In the genomic region with DNA sequence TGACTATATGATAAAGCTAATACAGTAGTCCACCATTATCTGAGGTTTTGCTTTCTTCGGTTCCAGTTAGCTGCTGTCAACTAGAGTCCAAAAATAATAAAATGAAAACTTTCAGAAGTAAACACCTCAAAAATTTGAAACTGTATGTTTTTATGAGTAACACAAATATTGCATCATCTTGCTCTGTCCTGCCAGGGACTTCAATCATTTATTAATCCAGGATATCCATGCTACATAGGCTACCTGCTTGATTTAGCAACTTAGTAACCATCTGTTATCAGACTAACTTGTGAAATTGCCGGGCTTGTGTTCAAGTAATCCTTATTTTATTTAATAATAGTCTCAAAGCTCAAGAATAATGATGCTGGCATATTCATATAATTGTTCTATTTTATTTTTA, we compare ENCODE assay signal across 25 cellular contexts.
"Had no signal": no experiment of that assay in that cellular context is flagged by ENCODE, and none has a peak within 500 bp of the region (broad histone marks: within the 10 kb centered on the region; RNA-seq: fewer than 3 reads in every experiment).

No MANE protein-coding gene starts in this region.

- ATAC-seq: activated CD4-positive, CD25-positive, alpha-beta regulatory T cell treated with anti-CD3 and anti-CD28 coated beads, Interleukin-2, amount 50 U/mL, for 24 hours; effector memory CD8-positive, alpha-beta T cell; esophagus mucosa; heart right ventricle; left ventricle myocardium superior; stimulated activated effector memory CD8-positive, alpha-beta T cell treated with anti-CD3 and anti-CD28 coated beads, Interleukin-12 subunit alpha, Interleukin-12 subunit beta, amount 100 ng/mL, for 72 hours; upper lobe of right lung had no signal

- H3K4me1 Mint-ChIP-seq: activated naive CD8-positive, alpha-beta T cell treated with anti-CD3 and anti-CD28 coated beads for 36 hours; stimulated activated effector memory CD8-positive, alpha-beta T cell treated with anti-CD3 and anti-CD28 coated beads, Interleukin-12 subunit alpha, Interleukin-12 subunit beta, amount 100 ng/mL, for 72 hours had no signal

- H3K4me1 ChIP-seq: heart right ventricle, sigmoid colon, suprapubic skin, tibial artery, upper lobe of right lung had no signal

- H3K9me3 ChIP-seq: heart right ventricle, sigmoid colon, suprapubic skin, tibial artery, upper lobe of right lung had no signal

- H3K4me3 ChIP-seq: heart right ventricle, sigmoid colon, suprapubic skin, tibial artery, upper lobe of right lung had no signal

- H3K36me3 Mint-ChIP-seq: activated naive CD8-positive, alpha-beta T cell treated with anti-CD3 and anti-CD28 coated beads for 36 hours; stimulated activated effector memory CD8-positive, alpha-beta T cell treated with anti-CD3 and anti-CD28 coated beads, Interleukin-12 subunit alpha, Interleukin-12 subunit beta, amount 100 ng/mL, for 72 hours had no signal

- FAIRE-seq: astrocyte, small intestine had no signal

- H3K27me3 ChIP-seq: brain microvascular endothelial cell, heart right ventricle, sigmoid colon, suprapubic skin, tibial artery, upper lobe of right lung had no signal

- H3K27me3 Mint-ChIP-seq: activated naive CD8-positive, alpha-beta T cell treated with anti-CD3 and anti-CD28 coated beads for 36 hours; effector memory CD8-positive, alpha-beta T cell had no signal

- DNase-seq: activated CD4-positive, alpha-beta T cell treated with anti-CD3 and anti-CD28 coated beads for 48 hours; activated CD4-positive, alpha-beta T cell treated with anti-CD3 and anti-CD28 coated beads, Interleukin-2, amount 50 U/mL, for 48 hours; activated CD8-positive, alpha-beta memory T cell treated with anti-CD3 and anti-CD28 coated beads for 24 hours; activated effector memory CD4-positive, alpha-beta T cell treated with anti-CD3 and anti-CD28 coated beads, Interleukin-2, amount 50 U/mL, for 16 hours; activated naive CD4-positive, alpha-beta T cell treated with anti-CD3 and anti-CD28 coated beads for 36 hours; activated naive CD8-positive, alpha-beta T cell treated with anti-CD3 and anti-CD28 coated beads for 36 hours; amniotic stem cell; brain microvascular endothelial cell; cortex of kidney; effector memory CD8-positive, alpha-beta T cell; foreskin fibroblast; heart right ventricle; left ventricle myocardium superior; sigmoid colon; small intestine; stimulated activated CD4-positive, alpha-beta T cell treated with anti-CD3 and anti-CD28 coated beads, Interleukin-4, amount 100 ng/mL, for 24 hours; tibial artery; upper lobe of right lung; WERI-Rb-1 had no signal

- H3K36me3 ChIP-seq: brain microvascular endothelial cell, heart right ventricle, sigmoid colon, suprapubic skin, tibial artery, upper lobe of right lung, WERI-Rb-1 had no signal

- H3K9me3 Mint-ChIP-seq: activated naive CD4-positive, alpha-beta T cell treated with anti-CD3 and anti-CD28 coated beads for 36 hours; activated naive CD8-positive, alpha-beta T cell treated with anti-CD3 and anti-CD28 coated beads for 36 hours; nephron had no signal

- H3K4me3 Mint-ChIP-seq: activated naive CD4-positive, alpha-beta T cell treated with anti-CD3 and anti-CD28 coated beads for 36 hours; activated naive CD8-positive, alpha-beta T cell treated with anti-CD3 and anti-CD28 coated beads for 36 hours; effector memory CD8-positive, alpha-beta T cell; nephron; stimulated activated effector memory CD8-positive, alpha-beta T cell treated with anti-CD3 and anti-CD28 coated beads, Interleukin-12 subunit alpha, Interleukin-12 subunit beta, amount 100 ng/mL, for 72 hours had no signal

- H3K27ac Mint-ChIP-seq: activated naive CD4-positive, alpha-beta T cell treated with anti-CD3 and anti-CD28 coated beads for 36 hours; activated naive CD8-positive, alpha-beta T cell treated with anti-CD3 and anti-CD28 coated beads for 36 hours; effector memory CD8-positive, alpha-beta T cell; nephron; stimulated activated effector memory CD8-positive, alpha-beta T cell treated with anti-CD3 and anti-CD28 coated beads, Interleukin-12 subunit alpha, Interleukin-12 subunit beta, amount 100 ng/mL, for 72 hours had no signal

- H3K27ac ChIP-seq: brain microvascular endothelial cell, heart right ventricle, sigmoid colon, suprapubic skin, tibial artery, upper lobe of right lung, WERI-Rb-1 had no signal
